In genomic region chr2:186822323-186822722, GRCh38 we compare ENCODE assay signal across 16 cellular contexts. TPM values are rescaled to one million over a fixed set of nuclear protein-coding genes. Genes with fewer than 3 reads are reported as not detected.
DNase-seq lines count a peak whose midpoint lies in the region.
"Had no signal": no experiment of that assay in that cellular context is flagged by ENCODE, and none has a peak within 500 bp of the region (broad histone marks: within the 10 kb centered on the region; RNA-seq: fewer than 3 reads in every experiment).

No MANE protein-coding gene starts in this region.

- in situ Hi-C loops in G401 (cut with HindIII; ENCODE audit: low sequenced_read_pairs) = no loop called here

- DNase-seq in DMS 273 (lab: John Stamatoyannopoulos, UW; ENCODE audit: unreplicated experiment) = peak; percentile 59
- DNase-seq in G401 (ENCODE audit: low spot score) = peak; percentile 13
- peak; percentile 55 to 87 for DNase-seq in NCI-H524 (lab: John Stamatoyannopoulos, UW)
- DNase-seq in NCI-H774 (lab: John Stamatoyannopoulos, UW) = peak; percentile 15
- DNase-seq in inferior parietal cortex (ENCODE audit: extremely low spot score) = no peak
- no peak for DNase-seq in NK-92 treated with Interleukin-12 subunit alpha and Interleukin-12 subunit beta, amount 100 ng/mL, for 24 hours (lab: John Stamatoyannopoulos, UW)
- no peak for DNase-seq in NCI-H345 treated with DMSO at 0.1 percent for 48 hours (lab: John Stamatoyannopoulos, UW; ENCODE audit: unreplicated experiment)
- DNase-seq: C1 segment of cervical spinal cord; Calu3; CD4-positive, alpha-beta T cell; DMS153; DMS79 treated with DMSO at 0.1 percent for 48 hours; EL; GDM1 had no signal

RNA-seq across cellular contexts. Expression of gene ZSWIM2, which starts 26.6 kb away (rescaled TPM):
- total RNA-seq in G401 (2014; rRNA removed; shearing (Covaris generic)) = not detected in 2 replicates
- total RNA-seq: B cell; Calu3; CD4-positive, alpha-beta T cell; H1 had no signal

Comparison
In these comparisons a context has a peak if more than half of its experiments do, and no peak if none do; other contexts are left out.
1. DNase-seq: peak in DMS 273 (single experiment), G401 (single experiment), NCI-H524 (2 of 2) and NCI-H774 (single experiment); none in inferior parietal cortex (single experiment), NK-92 treated with Interleukin-12 subunit alpha and Interleukin-12 subunit beta, amount 100 ng/mL, for 24 hours (single experiment) and NCI-H345 treated with DMSO at 0.1 percent for 48 hours (single experiment).